In the genomic region with DNA sequence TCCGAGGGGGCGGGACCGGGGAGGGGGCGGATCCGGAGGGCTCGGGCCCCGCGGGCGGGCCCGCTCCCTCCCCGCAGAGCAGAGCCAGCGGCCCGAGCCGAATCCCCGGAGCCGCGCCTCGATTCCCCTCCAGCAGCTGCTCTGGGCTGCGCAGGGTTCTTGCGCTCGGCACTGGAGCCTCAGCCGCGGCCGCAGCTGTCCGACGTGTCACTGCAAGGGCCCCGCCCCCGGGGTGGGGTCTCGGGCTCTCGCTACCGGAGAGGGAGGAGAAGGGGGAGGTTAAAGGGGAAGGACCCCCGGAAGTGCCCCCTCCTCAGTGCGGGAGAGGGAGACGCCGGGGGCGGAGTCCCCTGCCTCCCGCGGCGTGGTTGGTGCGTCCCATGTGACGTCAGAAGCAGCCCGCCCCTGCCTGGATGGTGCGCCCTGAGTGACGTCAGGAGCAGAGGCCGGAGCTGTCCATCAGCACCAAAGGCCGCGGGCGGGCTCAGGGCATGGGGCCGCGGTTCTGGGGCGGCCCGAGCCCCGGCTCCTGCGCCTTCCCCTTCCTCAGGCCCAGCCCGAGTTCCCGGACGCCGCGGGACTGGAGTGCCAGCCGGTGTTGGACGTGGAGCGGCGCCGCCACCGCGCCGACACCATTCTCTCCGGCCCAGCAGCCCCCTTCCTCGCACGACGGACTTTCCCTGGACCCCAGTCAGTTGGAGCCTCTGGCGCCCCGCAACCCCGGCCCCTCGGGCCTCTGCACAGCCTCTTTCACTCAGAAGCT, we compare ENCODE assay signal across 1 cellular context.
TF ChIP-seq lines count a peak whose summit lies in the region.

A gene with protein sequence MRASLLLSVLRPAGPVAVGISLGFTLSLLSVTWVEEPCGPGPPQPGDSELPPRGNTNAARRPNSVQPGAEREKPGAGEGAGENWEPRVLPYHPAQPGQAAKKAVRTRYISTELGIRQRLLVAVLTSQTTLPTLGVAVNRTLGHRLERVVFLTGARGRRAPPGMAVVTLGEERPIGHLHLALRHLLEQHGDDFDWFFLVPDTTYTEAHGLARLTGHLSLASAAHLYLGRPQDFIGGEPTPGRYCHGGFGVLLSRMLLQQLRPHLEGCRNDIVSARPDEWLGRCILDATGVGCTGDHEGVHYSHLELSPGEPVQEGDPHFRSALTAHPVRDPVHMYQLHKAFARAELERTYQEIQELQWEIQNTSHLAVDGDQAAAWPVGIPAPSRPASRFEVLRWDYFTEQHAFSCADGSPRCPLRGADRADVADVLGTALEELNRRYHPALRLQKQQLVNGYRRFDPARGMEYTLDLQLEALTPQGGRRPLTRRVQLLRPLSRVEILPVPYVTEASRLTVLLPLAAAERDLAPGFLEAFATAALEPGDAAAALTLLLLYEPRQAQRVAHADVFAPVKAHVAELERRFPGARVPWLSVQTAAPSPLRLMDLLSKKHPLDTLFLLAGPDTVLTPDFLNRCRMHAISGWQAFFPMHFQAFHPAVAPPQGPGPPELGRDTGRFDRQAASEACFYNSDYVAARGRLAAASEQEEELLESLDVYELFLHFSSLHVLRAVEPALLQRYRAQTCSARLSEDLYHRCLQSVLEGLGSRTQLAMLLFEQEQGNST (minus strand): TSS at position 214 of the 763 bp plus-strand sequence. CDS start 271 bp downstream, outside the sequence.
A gene with protein sequence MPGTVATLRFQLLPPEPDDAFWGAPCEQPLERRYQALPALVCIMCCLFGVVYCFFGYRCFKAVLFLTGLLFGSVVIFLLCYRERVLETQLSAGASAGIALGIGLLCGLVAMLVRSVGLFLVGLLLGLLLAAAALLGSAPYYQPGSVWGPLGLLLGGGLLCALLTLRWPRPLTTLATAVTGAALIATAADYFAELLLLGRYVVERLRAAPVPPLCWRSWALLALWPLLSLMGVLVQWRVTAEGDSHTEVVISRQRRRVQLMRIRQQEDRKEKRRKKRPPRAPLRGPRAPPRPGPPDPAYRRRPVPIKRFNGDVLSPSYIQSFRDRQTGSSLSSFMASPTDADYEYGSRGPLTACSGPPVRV (plus strand): TSS at position 433 of the 763 bp plus-strand sequence. CDS start 700 bp downstream, outside the sequence.

TF ChIP-seq in K562, 482 proteins besides CTCF, POLR2A, EP300 and RAD21 (continued from another document and continues in another):
- TF ChIP-seq, protein P1, sequence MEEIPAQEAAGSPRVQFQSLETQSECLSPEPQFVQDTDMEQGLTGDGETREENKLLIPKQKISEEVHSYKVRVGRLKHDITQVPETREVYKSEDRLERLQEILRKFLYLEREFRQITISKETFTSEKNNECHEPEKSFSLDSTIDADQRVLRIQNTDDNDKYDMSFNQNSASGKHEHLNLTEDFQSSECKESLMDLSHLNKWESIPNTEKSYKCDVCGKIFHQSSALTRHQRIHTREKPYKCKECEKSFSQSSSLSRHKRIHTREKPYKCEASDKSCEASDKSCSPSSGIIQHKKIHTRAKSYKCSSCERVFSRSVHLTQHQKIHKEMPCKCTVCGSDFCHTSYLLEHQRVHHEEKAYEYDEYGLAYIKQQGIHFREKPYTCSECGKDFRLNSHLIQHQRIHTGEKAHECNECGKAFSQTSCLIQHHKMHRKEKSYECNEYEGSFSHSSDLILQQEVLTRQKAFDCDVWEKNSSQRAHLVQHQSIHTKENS (CRISPR knock-in tag; IDR thresholded peaks at IDR 0.05), result no peak
- TF ChIP-seq PPARD (CRISPR knock-in tag; IDR thresholded peaks at IDR 0.05), result no peak
- no peak for TF ChIP-seq EZH2 (IDR thresholded peaks at IDR 0.05; ENCODE audit: borderline replicate concordance, low read depth, low read length)
- TF ChIP-seq, protein P2, sequence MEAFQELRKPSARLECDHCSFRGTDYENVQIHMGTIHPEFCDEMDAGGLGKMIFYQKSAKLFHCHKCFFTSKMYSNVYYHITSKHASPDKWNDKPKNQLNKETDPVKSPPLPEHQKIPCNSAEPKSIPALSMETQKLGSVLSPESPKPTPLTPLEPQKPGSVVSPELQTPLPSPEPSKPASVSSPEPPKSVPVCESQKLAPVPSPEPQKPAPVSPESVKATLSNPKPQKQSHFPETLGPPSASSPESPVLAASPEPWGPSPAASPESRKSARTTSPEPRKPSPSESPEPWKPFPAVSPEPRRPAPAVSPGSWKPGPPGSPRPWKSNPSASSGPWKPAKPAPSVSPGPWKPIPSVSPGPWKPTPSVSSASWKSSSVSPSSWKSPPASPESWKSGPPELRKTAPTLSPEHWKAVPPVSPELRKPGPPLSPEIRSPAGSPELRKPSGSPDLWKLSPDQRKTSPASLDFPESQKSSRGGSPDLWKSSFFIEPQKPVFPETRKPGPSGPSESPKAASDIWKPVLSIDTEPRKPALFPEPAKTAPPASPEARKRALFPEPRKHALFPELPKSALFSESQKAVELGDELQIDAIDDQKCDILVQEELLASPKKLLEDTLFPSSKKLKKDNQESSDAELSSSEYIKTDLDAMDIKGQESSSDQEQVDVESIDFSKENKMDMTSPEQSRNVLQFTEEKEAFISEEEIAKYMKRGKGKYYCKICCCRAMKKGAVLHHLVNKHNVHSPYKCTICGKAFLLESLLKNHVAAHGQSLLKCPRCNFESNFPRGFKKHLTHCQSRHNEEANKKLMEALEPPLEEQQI (IDR thresholded peaks at IDR 0.05), result no peak
- TF ChIP-seq NR2F6 (CRISPR knock-in tag; IDR thresholded peaks at IDR 0.05), result no peak
- no peak for TF ChIP-seq NCOA4 (IDR thresholded peaks at IDR 0.05; ENCODE audit: partially characterized antibody)
- no peak for TF ChIP-seq NCOA2 (IDR thresholded peaks at IDR 0.05; ENCODE audit: partially characterized antibody in 2 of 2)
- TF ChIP-seq, protein P3, sequence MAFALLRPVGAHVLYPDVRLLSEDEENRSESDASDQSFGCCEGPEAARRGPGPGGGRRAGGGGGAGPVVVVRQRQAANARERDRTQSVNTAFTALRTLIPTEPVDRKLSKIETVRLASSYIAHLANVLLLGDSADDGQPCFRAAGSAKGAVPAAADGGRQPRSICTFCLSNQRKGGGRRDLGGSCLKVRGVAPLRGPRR (CRISPR knock-in tag; IDR thresholded peaks at IDR 0.05), result no peak
- TF ChIP-seq HNRNPK (IDR thresholded peaks at IDR 0.05; ENCODE audit: low read depth, low read length, poor library complexity, severe bottlenecking), result no peak
- no peak for TF ChIP-seq ZNF57 (CRISPR knock-in tag; IDR thresholded peaks at IDR 0.05)
- TF ChIP-seq, protein P4, sequence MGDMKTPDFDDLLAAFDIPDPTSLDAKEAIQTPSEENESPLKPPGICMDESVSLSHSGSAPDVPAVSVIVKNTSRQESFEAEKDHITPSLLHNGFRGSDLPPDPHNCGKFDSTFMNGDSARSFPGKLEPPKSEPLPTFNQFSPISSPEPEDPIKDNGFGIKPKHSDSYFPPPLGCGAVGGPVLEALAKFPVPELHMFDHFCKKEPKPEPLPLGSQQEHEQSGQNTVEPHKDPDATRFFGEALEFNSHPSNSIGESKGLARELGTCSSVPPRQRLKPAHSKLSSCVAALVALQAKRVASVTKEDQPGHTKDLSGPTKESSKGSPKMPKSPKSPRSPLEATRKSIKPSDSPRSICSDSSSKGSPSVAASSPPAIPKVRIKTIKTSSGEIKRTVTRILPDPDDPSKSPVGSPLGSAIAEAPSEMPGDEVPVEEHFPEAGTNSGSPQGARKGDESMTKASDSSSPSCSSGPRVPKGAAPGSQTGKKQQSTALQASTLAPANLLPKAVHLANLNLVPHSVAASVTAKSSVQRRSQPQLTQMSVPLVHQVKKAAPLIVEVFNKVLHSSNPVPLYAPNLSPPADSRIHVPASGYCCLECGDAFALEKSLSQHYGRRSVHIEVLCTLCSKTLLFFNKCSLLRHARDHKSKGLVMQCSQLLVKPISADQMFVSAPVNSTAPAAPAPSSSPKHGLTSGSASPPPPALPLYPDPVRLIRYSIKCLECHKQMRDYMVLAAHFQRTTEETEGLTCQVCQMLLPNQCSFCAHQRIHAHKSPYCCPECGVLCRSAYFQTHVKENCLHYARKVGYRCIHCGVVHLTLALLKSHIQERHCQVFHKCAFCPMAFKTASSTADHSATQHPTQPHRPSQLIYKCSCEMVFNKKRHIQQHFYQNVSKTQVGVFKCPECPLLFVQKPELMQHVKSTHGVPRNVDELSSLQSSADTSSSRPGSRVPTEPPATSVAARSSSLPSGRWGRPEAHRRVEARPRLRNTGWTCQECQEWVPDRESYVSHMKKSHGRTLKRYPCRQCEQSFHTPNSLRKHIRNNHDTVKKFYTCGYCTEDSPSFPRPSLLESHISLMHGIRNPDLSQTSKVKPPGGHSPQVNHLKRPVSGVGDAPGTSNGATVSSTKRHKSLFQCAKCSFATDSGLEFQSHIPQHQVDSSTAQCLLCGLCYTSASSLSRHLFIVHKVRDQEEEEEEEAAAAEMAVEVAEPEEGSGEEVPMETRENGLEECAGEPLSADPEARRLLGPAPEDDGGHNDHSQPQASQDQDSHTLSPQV (IDR thresholded peaks at IDR 0.05), result no peak
- TF ChIP-seq ELF1 (tag; IDR thresholded peaks at IDR 0.05), result peak; percentile 86
- TF ChIP-seq, protein P5, sequence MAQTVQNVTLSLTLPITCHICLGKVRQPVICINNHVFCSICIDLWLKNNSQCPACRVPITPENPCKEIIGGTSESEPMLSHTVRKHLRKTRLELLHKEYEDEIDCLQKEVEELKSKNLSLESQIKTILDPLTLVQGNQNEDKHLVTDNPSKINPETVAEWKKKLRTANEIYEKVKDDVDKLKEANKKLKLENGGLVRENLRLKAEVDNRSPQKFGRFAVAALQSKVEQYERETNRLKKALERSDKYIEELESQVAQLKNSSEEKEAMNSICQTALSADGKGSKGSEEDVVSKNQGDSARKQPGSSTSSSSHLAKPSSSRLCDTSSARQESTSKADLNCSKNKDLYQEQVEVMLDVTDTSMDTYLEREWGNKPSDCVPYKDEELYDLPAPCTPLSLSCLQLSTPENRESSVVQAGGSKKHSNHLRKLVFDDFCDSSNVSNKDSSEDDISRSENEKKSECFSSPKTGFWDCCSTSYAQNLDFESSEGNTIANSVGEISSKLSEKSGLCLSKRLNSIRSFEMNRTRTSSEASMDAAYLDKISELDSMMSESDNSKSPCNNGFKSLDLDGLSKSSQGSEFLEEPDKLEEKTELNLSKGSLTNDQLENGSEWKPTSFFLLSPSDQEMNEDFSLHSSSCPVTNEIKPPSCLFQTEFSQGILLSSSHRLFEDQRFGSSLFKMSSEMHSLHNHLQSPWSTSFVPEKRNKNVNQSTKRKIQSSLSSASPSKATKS (CRISPR knock-in tag; IDR thresholded peaks at IDR 0.05), result no peak
- TF ChIP-seq, protein P6, sequence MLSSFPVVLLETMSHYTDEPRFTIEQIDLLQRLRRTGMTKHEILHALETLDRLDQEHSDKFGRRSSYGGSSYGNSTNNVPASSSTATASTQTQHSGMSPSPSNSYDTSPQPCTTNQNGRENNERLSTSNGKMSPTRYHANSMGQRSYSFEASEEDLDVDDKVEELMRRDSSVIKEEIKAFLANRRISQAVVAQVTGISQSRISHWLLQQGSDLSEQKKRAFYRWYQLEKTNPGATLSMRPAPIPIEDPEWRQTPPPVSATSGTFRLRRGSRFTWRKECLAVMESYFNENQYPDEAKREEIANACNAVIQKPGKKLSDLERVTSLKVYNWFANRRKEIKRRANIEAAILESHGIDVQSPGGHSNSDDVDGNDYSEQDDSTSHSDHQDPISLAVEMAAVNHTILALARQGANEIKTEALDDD (IDR thresholded peaks at IDR 0.05), result no peak
- TF ChIP-seq HMG20A (CRISPR knock-in tag; conservative IDR thresholded peaks at IDR 0.05), result no peak
- TF ChIP-seq, protein P7, sequence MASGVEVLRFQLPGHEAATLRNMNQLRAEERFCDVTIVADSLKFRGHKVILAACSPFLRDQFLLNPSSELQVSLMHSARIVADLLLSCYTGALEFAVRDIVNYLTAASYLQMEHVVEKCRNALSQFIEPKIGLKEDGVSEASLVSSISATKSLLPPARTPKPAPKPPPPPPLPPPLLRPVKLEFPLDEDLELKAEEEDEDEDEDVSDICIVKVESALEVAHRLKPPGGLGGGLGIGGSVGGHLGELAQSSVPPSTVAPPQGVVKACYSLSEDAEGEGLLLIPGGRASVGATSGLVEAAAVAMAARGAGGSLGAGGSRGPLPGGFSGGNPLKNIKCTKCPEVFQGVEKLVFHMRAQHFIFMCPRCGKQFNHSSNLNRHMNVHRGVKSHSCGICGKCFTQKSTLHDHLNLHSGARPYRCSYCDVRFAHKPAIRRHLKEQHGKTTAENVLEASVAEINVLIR (CRISPR knock-in tag; IDR thresholded peaks at IDR 0.05), result peak; percentile 91
- TF ChIP-seq, protein P8, sequence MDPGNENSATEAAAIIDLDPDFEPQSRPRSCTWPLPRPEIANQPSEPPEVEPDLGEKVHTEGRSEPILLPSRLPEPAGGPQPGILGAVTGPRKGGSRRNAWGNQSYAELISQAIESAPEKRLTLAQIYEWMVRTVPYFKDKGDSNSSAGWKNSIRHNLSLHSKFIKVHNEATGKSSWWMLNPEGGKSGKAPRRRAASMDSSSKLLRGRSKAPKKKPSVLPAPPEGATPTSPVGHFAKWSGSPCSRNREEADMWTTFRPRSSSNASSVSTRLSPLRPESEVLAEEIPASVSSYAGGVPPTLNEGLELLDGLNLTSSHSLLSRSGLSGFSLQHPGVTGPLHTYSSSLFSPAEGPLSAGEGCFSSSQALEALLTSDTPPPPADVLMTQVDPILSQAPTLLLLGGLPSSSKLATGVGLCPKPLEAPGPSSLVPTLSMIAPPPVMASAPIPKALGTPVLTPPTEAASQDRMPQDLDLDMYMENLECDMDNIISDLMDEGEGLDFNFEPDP (CRISPR knock-in tag; IDR thresholded peaks at IDR 0.05), result no peak
- no peak for TF ChIP-seq CBX1 (IDR thresholded peaks at IDR 0.05; ENCODE audit: low read depth)
- TF ChIP-seq, protein P9, sequence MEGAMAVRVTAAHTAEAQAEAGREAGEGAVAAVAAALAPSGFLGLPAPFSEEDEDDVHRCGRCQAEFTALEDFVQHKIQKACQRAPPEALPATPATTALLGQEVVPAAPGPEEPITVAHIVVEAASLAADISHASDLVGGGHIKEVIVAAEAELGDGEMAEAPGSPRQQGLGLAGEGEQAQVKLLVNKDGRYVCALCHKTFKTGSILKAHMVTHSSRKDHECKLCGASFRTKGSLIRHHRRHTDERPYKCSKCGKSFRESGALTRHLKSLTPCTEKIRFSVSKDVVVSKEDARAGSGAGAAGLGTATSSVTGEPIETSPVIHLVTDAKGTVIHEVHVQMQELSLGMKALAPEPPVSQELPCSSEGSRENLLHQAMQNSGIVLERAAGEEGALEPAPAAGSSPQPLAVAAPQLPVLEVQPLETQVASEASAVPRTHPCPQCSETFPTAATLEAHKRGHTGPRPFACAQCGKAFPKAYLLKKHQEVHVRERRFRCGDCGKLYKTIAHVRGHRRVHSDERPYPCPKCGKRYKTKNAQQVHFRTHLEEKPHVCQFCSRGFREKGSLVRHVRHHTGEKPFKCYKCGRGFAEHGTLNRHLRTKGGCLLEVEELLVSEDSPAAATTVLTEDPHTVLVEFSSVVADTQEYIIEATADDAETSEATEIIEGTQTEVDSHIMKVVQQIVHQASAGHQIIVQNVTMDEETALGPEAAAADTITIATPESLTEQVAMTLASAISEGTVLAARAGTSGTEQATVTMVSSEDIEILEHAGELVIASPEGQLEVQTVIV (CRISPR knock-in tag; IDR thresholded peaks at IDR 0.05; ENCODE audit: borderline replicate concordance), result no peak
- TF ChIP-seq, protein P10, sequence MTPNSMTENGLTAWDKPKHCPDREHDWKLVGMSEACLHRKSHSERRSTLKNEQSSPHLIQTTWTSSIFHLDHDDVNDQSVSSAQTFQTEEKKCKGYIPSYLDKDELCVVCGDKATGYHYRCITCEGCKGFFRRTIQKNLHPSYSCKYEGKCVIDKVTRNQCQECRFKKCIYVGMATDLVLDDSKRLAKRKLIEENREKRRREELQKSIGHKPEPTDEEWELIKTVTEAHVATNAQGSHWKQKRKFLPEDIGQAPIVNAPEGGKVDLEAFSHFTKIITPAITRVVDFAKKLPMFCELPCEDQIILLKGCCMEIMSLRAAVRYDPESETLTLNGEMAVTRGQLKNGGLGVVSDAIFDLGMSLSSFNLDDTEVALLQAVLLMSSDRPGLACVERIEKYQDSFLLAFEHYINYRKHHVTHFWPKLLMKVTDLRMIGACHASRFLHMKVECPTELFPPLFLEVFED (CRISPR knock-in tag; conservative IDR thresholded peaks at IDR 0.05), result no peak
- TF ChIP-seq ZNF140 (CRISPR knock-in tag; IDR thresholded peaks at IDR 0.05), result no peak
- no peak for TF ChIP-seq BACH1 (tag; IDR thresholded peaks at IDR 0.05)
- TF ChIP-seq ZNF133 (CRISPR knock-in tag; IDR thresholded peaks at IDR 0.05), result no peak
- TF ChIP-seq BHLHE40 (IDR thresholded peaks at IDR 0.05; ENCODE audit: low read length), result peak; percentile 38; the same call in 1 of the 2 replicates
- TF ChIP-seq ZC3H4 (CRISPR knock-in tag; IDR thresholded peaks at IDR 0.05; ENCODE audit: borderline replicate concordance), result no peak
